Comparison of ENCODE assay signal across 9 cellular contexts in genomic region chr12:89350260-89350659, GRCh38. TPM values are rescaled to one million over a fixed set of nuclear protein-coding genes. Genes with fewer than 3 reads are reported as not detected.
A peak's percentile ranks its signal among the peaks of the same experiment; 100 is the strongest.
DNase-seq lines count a peak whose midpoint lies in the region; ATAC-seq, FAIRE-seq and TF ChIP-seq lines count a peak whose summit lies in the region.
"Had no signal": no experiment of that assay in that cellular context is flagged by ENCODE, and none has a peak within 500 bp of the region (broad histone marks: within the 10 kb centered on the region; RNA-seq: fewer than 3 reads in every experiment).

No MANE protein-coding gene starts in this region.

- peaks cover 29% of the 10 kb centered on the region for H3K4me1 Mint-ChIP-seq in activated T-helper 17 cell treated with anti-CD3 and anti-CD28 coated beads, Interleukin-2, amount 50 U/mL, for 72 hours

- H3K9me3 Mint-ChIP-seq in activated T-helper 17 cell treated with anti-CD3 and anti-CD28 coated beads, Interleukin-2, amount 50 U/mL, for 72 hours: no peaks in the 10 kb centered on the region

- H3K27ac ChIP-seq in spleen: peak overlapping the region; percentile 97 to 100 (median 98)

- no peaks in the 10 kb centered on the region for H3K36me3 ChIP-seq in iPS-15b (ENCODE audit: control insufficient read depth, insufficient read depth, low read length)
- peaks cover 0 to 37% (median 20%) of the 10 kb centered on the region in 6 donors for H3K36me3 ChIP-seq in spleen

- peak overlapping the region; percentile 97 for H3K27ac Mint-ChIP-seq in activated T-helper 17 cell treated with anti-CD3 and anti-CD28 coated beads, Interleukin-2, amount 50 U/mL, for 72 hours

- H3K4me3 ChIP-seq in iPS-15b (ENCODE audit: low read depth, low read length): peak overlapping the region; percentile 55
- H3K4me3 ChIP-seq in spleen: peak overlapping the region; percentile 79 to 93 (median 84)

- DNase-seq in DMS79 treated with DMSO at 0.1 percent for 48 hours (lab: John Stamatoyannopoulos, UW) (peak; percentile 16), DMS79 (lab: John Stamatoyannopoulos, UW) (no peak), spleen (no peak), frontal cortex (ENCODE audit: low spot score in 2 of 2) (no peak), HEK293T (ENCODE audit: extremely low spot score) (no peak)

- no peak for FAIRE-seq in frontal cortex (lab: Jason Lieb, UNC)
- FAIRE-seq: A204.1 had no signal

- TF ChIP-seq CTCF in spleen (IDR thresholded peaks at IDR 0.05 in 8 of 11, conservative IDR thresholded peaks at IDR 0.05 in 3 of 11): no peak

- POLR2A ChIA-PET in HEK293T (lab: Yijun Ruan, JAX): no interaction called here

- no peak overlapping the region for H3K9ac ChIP-seq in iPS-15b (ENCODE audit: low read depth, low read length)

- WGBS in spleen, 5 donors: 12 to 23% (median 19%) methylated on average over 8 of the region's 8 CpGs

- no peaks in the 10 kb centered on the region for H3K27me3 Mint-ChIP-seq in activated T-helper 17 cell treated with anti-CD3 and anti-CD28 coated beads, Interleukin-2, amount 50 U/mL, for 72 hours

- CTCF ChIA-PET in HEK293T (lab: Yijun Ruan, JAX): no interaction called here

- no peak for TF ChIP-seq POLR2A in spleen (IDR thresholded peaks at IDR 0.05)

- intact Hi-C loops in spleen (cut with DNase I; ENCODE audit: low total_unique reads): loop anchor here (5.0 to 10.0 kb wide), 2 partner anchors 172 to 295 kb away; partner anchors contain the start of gene GALNT4

- H3K4me1 ChIP-seq in iPS-15b (ENCODE audit: control insufficient read depth, insufficient read depth, low read length) (peaks cover 39% of the 10 kb centered on the region), spleen (peaks cover 36 to 87% (median 73%) of the 10 kb centered on the region in 6 donors)

- H3K36me3 Mint-ChIP-seq in activated T-helper 17 cell treated with anti-CD3 and anti-CD28 coated beads, Interleukin-2, amount 50 U/mL, for 72 hours (ENCODE audit: low read depth): peaks cover 66% of the 10 kb centered on the region

- peaks cover 70% of the 10 kb centered on the region for H3K27me3 ChIP-seq in iPS-15b (ENCODE audit: control insufficient read depth, insufficient read depth, low read length)
- no peaks in the 10 kb centered on the region for H3K27me3 ChIP-seq in spleen (replicated peaks in 1 of 7)

- no peaks in the 10 kb centered on the region for H3K9me3 ChIP-seq in iPS-15b (ENCODE audit: control insufficient read depth, insufficient read depth, low read length)
- H3K9me3 ChIP-seq in spleen: no peaks in the 10 kb centered on the region

- no peak for ATAC-seq in activated T-helper 17 cell treated with anti-CD3 and anti-CD28 coated beads, Interleukin-2, amount 50 U/mL, for 72 hours (replicated peaks)
- ATAC-seq in GM18868 (IDR thresholded peaks at IDR 0.05; ENCODE audit: unreplicated experiment): no peak

- peak overlapping the region; percentile 91 for H3K4me3 Mint-ChIP-seq in activated T-helper 17 cell treated with anti-CD3 and anti-CD28 coated beads, Interleukin-2, amount 50 U/mL, for 72 hours

TF ChIP-seq in HEK293T, 16 proteins besides CTCF, POLR2A, EP300 and RAD21:
- TF ChIP-seq TARDBP (IDR thresholded peaks at IDR 0.05): no peak
- TF ChIP-seq BHLHE40 (IDR thresholded peaks at IDR 0.05; ENCODE audit: borderline replicate concordance): no peak
- TF ChIP-seq CTBP1 (IDR thresholded peaks at IDR 0.05; ENCODE audit: borderline replicate concordance): no peak
- no peak for TF ChIP-seq ZNF384 (IDR thresholded peaks at IDR 0.05)
- TF ChIP-seq LEF1 (IDR thresholded peaks at IDR 0.05; ENCODE audit: borderline replicate concordance): no peak
- TF ChIP-seq FOXA1 (IDR thresholded peaks at IDR 0.05): no peak
- no peak for TF ChIP-seq ARNT (IDR thresholded peaks at IDR 0.05)
- no peak for TF ChIP-seq PKNOX1 (IDR thresholded peaks at IDR 0.05)
- no peak for TF ChIP-seq FOXK2 (IDR thresholded peaks at IDR 0.05)
- TF ChIP-seq HDGF (IDR thresholded peaks at IDR 0.05; ENCODE audit: borderline replicate concordance): no peak
- TF ChIP-seq ELF4 (IDR thresholded peaks at IDR 0.05): no peak
- no peak for TF ChIP-seq L3MBTL2 (conservative IDR thresholded peaks at IDR 0.05)
- TF ChIP-seq SUZ12 (IDR thresholded peaks at IDR 0.05): no peak
- TF ChIP-seq SP1 (IDR thresholded peaks at IDR 0.05): no peak
- no peak for TF ChIP-seq NFRKB (IDR thresholded peaks at IDR 0.05)
- TF ChIP-seq FOXM1 (IDR thresholded peaks at IDR 0.05; ENCODE audit: borderline replicate concordance): no peak
TF ChIP-seq in HEK293T: peak in this region for 0.

RNA-seq across cellular contexts. Expression of gene DUSP6, which starts 2.0 kb away (rescaled TPM):
- 10 to 100 TPM; 68.4 to 94.1 TPM for total RNA-seq in activated T-helper 17 cell treated with anti-CD3 and anti-CD28 coated beads, Interleukin-2, amount 50 U/mL, for 72 hours
- 100 to 1,000 TPM; 104 to 193 (median 143) TPM for total RNA-seq in spleen
- polyA plus RNA-seq in spleen: 10 to 100 TPM; 34.7 to 43.0 (median 35.1) TPM
- total RNA-seq in frontal cortex: 38.3 TPM
